31 cellular contexts compared by ENCODE assay signal in the genomic region with DNA sequence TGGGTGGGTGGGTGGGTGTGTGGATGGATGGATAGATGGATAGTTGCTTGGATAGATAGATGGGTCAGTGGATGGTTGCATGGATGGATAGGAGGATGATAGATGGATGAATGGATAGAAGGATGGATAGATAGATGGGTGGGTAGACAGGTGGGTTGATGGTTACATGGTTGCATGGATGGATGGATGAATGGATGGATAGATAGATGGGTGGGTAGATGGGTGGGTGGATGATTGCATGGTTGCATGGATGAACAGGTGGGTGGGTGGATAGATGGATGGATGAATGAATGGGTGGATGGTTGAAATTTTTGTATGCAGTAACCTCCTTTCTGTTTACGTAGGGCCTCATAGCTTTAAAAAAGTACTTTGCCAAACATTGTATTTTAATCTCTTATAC.
"Had no signal": no experiment of that assay in that cellular context is flagged by ENCODE, and none has a peak within 500 bp of the region (broad histone marks: within the 10 kb centered on the region; RNA-seq: fewer than 3 reads in every experiment).

No MANE protein-coding gene starts in this region.

- H3K36me3 ChIP-seq: ovary, right lobe of liver, transverse colon, upper lobe of right lung, uterus had no signal

- H3K27ac Mint-ChIP-seq: naive thymus-derived CD8-positive, alpha-beta T cell; natural killer cell treated with Interleukin-12 subunit alpha and Interleukin-12 subunit beta and Interleukin-15 and Interleukin-18, amount 100 ng/mL, for 72 hours; nephron progenitor cell; progenitor cell of endocrine pancreas; stimulated activated memory B cell treated with anti-CD40 and anti-IgM and Interleukin-4, amounts not matched to agents 10 μg/mL and 1 μg/mL and 100 μg/mL, for 72 hours; stimulated activated naive CD8-positive, alpha-beta T cell treated with anti-CD3 and anti-CD28 coated beads, Interleukin-15, amount 100 ng/mL, for 72 hours; type B pancreatic cell had no signal

- H3K9me3 Mint-ChIP-seq: naive thymus-derived CD8-positive, alpha-beta T cell; natural killer cell treated with Interleukin-12 subunit alpha and Interleukin-12 subunit beta and Interleukin-15 and Interleukin-18, amount 100 ng/mL, for 72 hours; neural crest cell; stimulated activated memory B cell treated with anti-CD40 and anti-IgM and Interleukin-4, amounts not matched to agents 10 μg/mL and 1 μg/mL and 100 μg/mL, for 72 hours; stimulated activated naive CD8-positive, alpha-beta T cell treated with anti-CD3 and anti-CD28 coated beads, Interleukin-15, amount 100 ng/mL, for 72 hours; type B pancreatic cell had no signal

- H3K4me1 ChIP-seq: parathyroid adenoma, psoas muscle, right lobe of liver, sigmoid colon, tibial artery, upper lobe of right lung, uterus had no signal

- H3K27me3 Mint-ChIP-seq: stimulated activated memory B cell treated with anti-CD40 and anti-IgM and Interleukin-4, amounts not matched to agents 10 μg/mL and 1 μg/mL and 100 μg/mL, for 72 hours had no signal

- H2AFZ ChIP-seq: parathyroid adenoma had no signal

- H3K9ac ChIP-seq: parathyroid adenoma had no signal

- H3K27ac ChIP-seq: neutrophil, ovary, parathyroid adenoma, psoas muscle, right lobe of liver, sigmoid colon, spleen, suprapubic skin, testis, tibial artery, transverse colon, upper lobe of right lung had no signal

- H3K79me2 ChIP-seq: parathyroid adenoma had no signal

- H3K4me3 Mint-ChIP-seq: naive thymus-derived CD8-positive, alpha-beta T cell; natural killer cell treated with Interleukin-12 subunit alpha and Interleukin-12 subunit beta and Interleukin-15 and Interleukin-18, amount 100 ng/mL, for 72 hours; nephron progenitor cell; neural crest cell; stimulated activated memory B cell treated with anti-CD40 and anti-IgM and Interleukin-4, amounts not matched to agents 10 μg/mL and 1 μg/mL and 100 μg/mL, for 72 hours; stimulated activated naive CD8-positive, alpha-beta T cell treated with anti-CD3 and anti-CD28 coated beads, Interleukin-15, amount 100 ng/mL, for 72 hours; type B pancreatic cell had no signal

- H3K4me1 Mint-ChIP-seq: naive thymus-derived CD8-positive, alpha-beta T cell; stimulated activated naive CD8-positive, alpha-beta T cell treated with anti-CD3 and anti-CD28 coated beads, Interleukin-15, amount 100 ng/mL, for 72 hours had no signal

- ATAC-seq: naive thymus-derived CD8-positive, alpha-beta T cell; psoas muscle; right cardiac atrium; right lobe of liver; stimulated activated memory B cell treated with anti-CD40 and anti-IgM and Interleukin-4, amounts not matched to agents 10 μg/mL and 1 μg/mL and 100 μg/mL, for 72 hours; stimulated activated naive CD8-positive, alpha-beta T cell treated with anti-CD3 and anti-CD28 coated beads, Interleukin-15, amount 100 ng/mL, for 72 hours; stimulated activated naive CD8-positive, alpha-beta T cell treated with anti-CD3 and anti-CD28 coated beads, Interleukin-15, Interleukin-2, amounts not matched to agents 100 U/mL and 50 U/mL, for 24 hours; upper lobe of right lung had no signal

- H3K4me3 ChIP-seq: ovary, psoas muscle, right lobe of liver, sigmoid colon, spleen, suprapubic skin, testis, tibial artery, transverse colon, upper lobe of right lung, uterus had no signal

- H3K27me3 ChIP-seq: neutrophil, ovary, right lobe of liver, sigmoid colon, spleen, suprapubic skin, testis, tibial artery, transverse colon, upper lobe of right lung, uterus had no signal

- DNase-seq: naive thymus-derived CD8-positive, alpha-beta T cell; nephron progenitor cell; nucleus accumbens; ovary; psoas muscle; right cardiac atrium; right lobe of liver; sigmoid colon; small intestine; spleen; stimulated activated CD4-positive, alpha-beta T cell treated with anti-CD3 and anti-CD28 coated beads, Interleukin-12 subunit alpha, Interleukin-12 subunit beta, amount 100 ng/mL, for 4 hours; stimulated activated CD4-positive, alpha-beta T cell treated with anti-CD3 and anti-CD28 coated beads, Interleukin-1b, Interleukin-23, amount 100 ng/mL, for 48 hours; stimulated activated CD4-positive, alpha-beta T cell treated with anti-CD3 and anti-CD28 coated beads, Interleukin-4, amount 100 ng/mL, for 1 hour; stimulated activated CD4-positive, alpha-beta T cell treated with anti-CD3 and anti-CD28 coated beads, Interleukin-4, amount 100 ng/mL, for 4 hours; stimulated activated naive CD4-positive, alpha-beta T cell; stimulated activated naive CD8-positive, alpha-beta T cell treated with anti-CD3 and anti-CD28 coated beads, Interleukin-15, amount 100 ng/mL, for 72 hours; stimulated activated naive CD8-positive, alpha-beta T cell treated with anti-CD3 and anti-CD28 coated beads, Interleukin-15, Interleukin-2, amounts not matched to agents 100 U/mL and 50 U/mL, for 24 hours; substantia nigra; testis; tibial artery; transverse colon; upper lobe of right lung; uterus had no signal

- H3K36me3 Mint-ChIP-seq: naive thymus-derived CD8-positive, alpha-beta T cell; natural killer cell treated with Interleukin-12 subunit alpha and Interleukin-12 subunit beta and Interleukin-15 and Interleukin-18, amount 100 ng/mL, for 72 hours; type B pancreatic cell had no signal

- H3K9me3 ChIP-seq: neutrophil, ovary, psoas muscle, right lobe of liver, sigmoid colon, spleen, suprapubic skin, testis, tibial artery, transverse colon, upper lobe of right lung, uterus had no signal
